19 cellular contexts compared by ENCODE assay signal in the genomic region with DNA sequence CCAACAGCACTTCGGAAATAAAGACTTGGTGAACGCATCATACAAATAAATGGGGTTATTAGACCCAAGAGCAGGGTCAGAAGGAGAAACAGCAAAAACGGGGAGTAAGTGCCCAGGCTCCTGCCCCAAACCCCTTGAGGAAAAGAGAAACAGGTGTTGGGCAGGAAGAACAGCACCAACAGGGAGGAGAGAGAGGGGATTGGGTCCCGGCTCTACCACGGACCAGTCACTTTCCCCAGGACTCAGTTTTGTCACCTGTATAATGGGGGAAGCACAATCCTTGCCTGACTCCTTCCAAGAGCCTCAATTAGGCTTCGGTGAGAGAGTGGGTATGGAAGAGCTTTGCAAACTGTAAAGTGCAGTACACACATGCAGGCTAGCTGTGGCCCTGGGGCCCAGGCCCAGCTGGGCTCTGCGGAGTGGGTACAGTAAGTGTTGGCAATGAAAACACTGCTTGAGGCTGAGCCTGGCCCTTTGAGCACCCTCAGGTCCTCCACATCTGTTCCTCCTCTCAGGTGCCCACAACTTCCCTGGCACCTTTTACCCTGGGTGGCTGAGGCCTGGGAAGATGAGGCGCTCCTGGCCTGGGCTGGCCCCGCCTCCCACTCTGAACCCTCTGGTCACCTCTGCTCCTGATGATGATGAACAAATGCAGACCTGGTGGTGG. TPM values are rescaled to one million over a fixed set of nuclear protein-coding genes. Genes with fewer than 3 reads are reported as not detected.
DNase-seq lines count a peak whose midpoint lies in the region; ATAC-seq and TF ChIP-seq lines count a peak whose summit lies in the region.
"Had no signal": no experiment of that assay in that cellular context is flagged by ENCODE, and none has a peak within 500 bp of the region (broad histone marks: within the 10 kb centered on the region; RNA-seq: fewer than 3 reads in every experiment).

No MANE protein-coding gene starts in this region.

- H3K14ac ChIP-seq in neuronal stem cell (ENCODE audit: low read length) = no peak overlapping the region

- peaks cover 4% of the 10 kb centered on the region for H3K9me3 Mint-ChIP-seq in glutamatergic neuron (ENCODE audit: unreplicated experiment)
- H3K9me3 Mint-ChIP-seq in activated CD4-positive, alpha-beta memory T cell treated with anti-CD3 and anti-CD28 coated beads, Interleukin-2, amount 10 ng/mL, durations not matched to agents 7 days and 5 days = no peaks in the 10 kb centered on the region
- H3K9me3 Mint-ChIP-seq: CD4-positive, alpha-beta T cell had no signal

- H3K36me3 ChIP-seq in HCT116 (ENCODE audit: control insufficient read depth in 1 of 2, insufficient read depth in 2 of 2, low read length in 2 of 2) (peaks cover 18 to 31% of the 10 kb centered on the region in 2 experiments; a peak in 3 of 4 replicates), neuronal stem cell (replicated peaks in 1 of 2; ENCODE audit: control insufficient read depth in 2 of 2, insufficient read depth in 2 of 2, low read length in 2 of 2) (peaks cover 6 to 40% of the 10 kb centered on the region in 2 donors), esophagus muscularis mucosa (peaks cover 0 to 4% (median 0%) of the 10 kb centered on the region in 4 donors)

- peak overlapping the region; percentile 14 for H2BK5ac ChIP-seq in neuronal stem cell (ENCODE audit: low read length)

- no peak overlapping the region for H3K4ac ChIP-seq in neuronal stem cell (ENCODE audit: low read length)

- no peaks in the 10 kb centered on the region for H3K36me3 Mint-ChIP-seq in glutamatergic neuron (ENCODE audit: unreplicated experiment)
- no peaks in the 10 kb centered on the region for H3K36me3 Mint-ChIP-seq in activated CD4-positive, alpha-beta memory T cell treated with anti-CD3 and anti-CD28 coated beads, Interleukin-2, amount 10 ng/mL, durations not matched to agents 7 days and 5 days (ENCODE audit: low read depth)

- no peak overlapping the region for H4K91ac ChIP-seq in neuronal stem cell (ENCODE audit: low read depth, low read length, poor library complexity)

- H2BK15ac ChIP-seq in neuronal stem cell (ENCODE audit: low read length) = no peak overlapping the region

- peak overlapping the region; percentile 44 for H3K18ac ChIP-seq in neuronal stem cell (ENCODE audit: low read length)

- H3K4me1 ChIP-seq in HCT116 (ENCODE audit: control insufficient read depth in 1 of 2, insufficient read depth in 2 of 2, low read length in 2 of 2) (peaks cover 0 to 7% of the 10 kb centered on the region in 2 experiments; a peak in 1 of 4 replicates), neuronal stem cell (ENCODE audit: control insufficient read depth in 2 of 2, insufficient read depth in 1 of 2, low read depth in 1 of 2, low read length in 2 of 2) (peaks cover 2 to 11% of the 10 kb centered on the region in 2 donors), esophagus muscularis mucosa (peaks cover 0 to 3% (median 0%) of the 10 kb centered on the region in 4 donors)

- TF ChIP-seq EP300 in esophagus muscularis mucosa (IDR thresholded peaks at IDR 0.05) = no peak

- H3K27ac ChIP-seq in 22Rv1 (peak overlapping the region; percentile 46), HCT116 (ENCODE audit: low read depth, low read length) (no peak overlapping the region), neuronal stem cell (replicated peaks; ENCODE audit: low read length) (no peak overlapping the region), esophagus muscularis mucosa (replicated peaks in 1 of 4) (no peak overlapping the region)
- H3K27ac ChIP-seq: GM23248, HL-60 had no signal

- H3K4me1 Mint-ChIP-seq in glutamatergic neuron (ENCODE audit: low read depth, unreplicated experiment) = no peaks in the 10 kb centered on the region
- H3K4me1 Mint-ChIP-seq in activated CD4-positive, alpha-beta memory T cell treated with anti-CD3 and anti-CD28 coated beads, Interleukin-2, amount 10 ng/mL, durations not matched to agents 7 days and 5 days = no peaks in the 10 kb centered on the region

- H2BK12ac ChIP-seq in neuronal stem cell (ENCODE audit: low read length) = no peak overlapping the region

- no peak for TF ChIP-seq RAD21 in HCT116 (IDR thresholded peaks at IDR 0.05; ENCODE audit: low read depth)

- no peak for ATAC-seq in HCT116

- H3K4me2 ChIP-seq in HCT116 (ENCODE audit: low read length) = no peak overlapping the region
- H3K4me2 ChIP-seq in neuronal stem cell (ENCODE audit: insufficient read depth, low read length, poor library complexity, severe bottlenecking) = no peak overlapping the region
- H3K4me2 ChIP-seq: SK-N-SH had no signal

- H3K4me3 ChIP-seq in HCT116 (replicated peaks in 1 of 2; ENCODE audit: low read depth in 1 of 2, low read length in 2 of 2) = no peak overlapping the region
- no peak overlapping the region for H3K4me3 ChIP-seq in neuronal stem cell (ENCODE audit: low read length in 2 of 2)
- H3K4me3 ChIP-seq in esophagus muscularis mucosa = no peak overlapping the region
- H3K4me3 ChIP-seq: GM23248 had no signal

- peak overlapping the region; percentile 64 for H2AK5ac ChIP-seq in neuronal stem cell (ENCODE audit: low read depth, low read length)

- peak overlapping the region; percentile 39 for H3K27ac Mint-ChIP-seq in glutamatergic neuron (ENCODE audit: unreplicated experiment)
- H3K27ac Mint-ChIP-seq in activated CD4-positive, alpha-beta memory T cell treated with anti-CD3 and anti-CD28 coated beads, Interleukin-2, amount 10 ng/mL, durations not matched to agents 7 days and 5 days = no peak overlapping the region
- H3K27ac Mint-ChIP-seq: CD4-positive, alpha-beta T cell had no signal

- RAD21 ChIA-PET in HCT116 (lab: Charles Lee; ENCODE audit: low non-redundant PET in 1 of 2, low total read pairs in 2 of 2, uncharacterized antibody in 2 of 2, unreplicated experiment in 2 of 2) = no interaction called here

- no peak overlapping the region for H3K9ac ChIP-seq in HCT116 (ENCODE audit: low read length)
- no peak overlapping the region for H3K9ac ChIP-seq in neuronal stem cell (ENCODE audit: low read depth, low read length, poor library complexity)
- H3K9ac ChIP-seq: GM23248, SK-N-SH had no signal

- TF ChIP-seq CTCF in 22Rv1 (IDR thresholded peaks at IDR 0.05) (no peak), HCT116 (IDR thresholded peaks at IDR 0.05 in 2 of 3, conservative IDR thresholded peaks at IDR 0.05 in 1 of 3; ENCODE audit: borderline replicate concordance in 1 of 3, insufficient read depth in 1 of 3, low read depth in 2 of 3, low read length in 2 of 3) (no peak), glutamatergic neuron (IDR thresholded peaks at IDR 0.05; ENCODE audit: partially characterized antibody, unreplicated experiment) (no peak), esophagus muscularis mucosa (IDR thresholded peaks at IDR 0.05) (no peak)

- no TSS peak for BruUV-seq in HCT116 (replicated peaks; lab: Mats Ljungman, UMichigan)

- POLR2A ChIA-PET in HCT116 (lab: Charles Lee) = no interaction called here
- POLR2A ChIA-PET in activated CD4-positive, alpha-beta memory T cell treated with anti-CD3 and anti-CD28 coated beads, Interleukin-2, amount 10 ng/mL, durations not matched to agents 7 days and 5 days (lab: Charles Lee) = interaction anchor here (1.0 to 1.7 kb wide), 2 partner anchors 8 to 10 kb away, joined by 3 to 7 read pairs; no protein-coding TSS in a partner anchor

- no peak overlapping the region for H2BK120ac ChIP-seq in neuronal stem cell (ENCODE audit: low read depth, low read length)

- intact Hi-C loops in HCT116 (cut with micrococcal nuclease) = no loop called here
- intact Hi-C loops in esophagus muscularis mucosa (cut with DNase I) = no loop called here

- H3K79me1 ChIP-seq in neuronal stem cell (ENCODE audit: low read depth, low read length) = peaks cover 3% of the 10 kb centered on the region

- TF ChIP-seq POLR2A in HCT116 (IDR thresholded peaks at IDR 0.05; ENCODE audit: borderline replicate concordance, extremely low read depth, insufficient read depth, insufficient read length) (no peak), esophagus muscularis mucosa (IDR thresholded peaks at IDR 0.05; ENCODE audit: low read depth) (no peak)

- H3K9me2 ChIP-seq in HCT116 (ENCODE audit: insufficient read depth) = no peaks in the 10 kb centered on the region
- H3K9me2 ChIP-seq: SK-N-SH had no signal

- peaks cover 3% of the 10 kb centered on the region; the same call in 1 of the 2 replicates for H3K79me2 ChIP-seq in HCT116 (ENCODE audit: insufficient read depth, low read length)

- WGBS in neuronal stem cell (ENCODE audit: extremely low coverage in 2 of 2, insufficient read length in 2 of 2, insufficient replicate concordance in 1 of 2), 2 donors = no CpG with 5 or more reads among the region's 9 CpGs
- WGBS in esophagus muscularis mucosa = 84% methylated on average over 7 of the region's 9 CpGs

- peak overlapping the region; percentile 68 for H3K23ac ChIP-seq in neuronal stem cell (ENCODE audit: low read depth, low read length, poor library complexity)

- H4K8ac ChIP-seq in neuronal stem cell (ENCODE audit: low read depth, low read length) = peak overlapping the region; percentile 83

- H3K27me3 Mint-ChIP-seq in glutamatergic neuron (ENCODE audit: unreplicated experiment) = peaks cover 4% of the 10 kb centered on the region
- no peaks in the 10 kb centered on the region for H3K27me3 Mint-ChIP-seq in activated CD4-positive, alpha-beta memory T cell treated with anti-CD3 and anti-CD28 coated beads, Interleukin-2, amount 10 ng/mL, durations not matched to agents 7 days and 5 days
- H3K27me3 Mint-ChIP-seq: CD4-positive, alpha-beta T cell had no signal

- H4K20me1 ChIP-seq in HCT116 (ENCODE audit: insufficient read depth) = no peaks in the 10 kb centered on the region

- DNase-seq in HCT116 (ENCODE audit: low read depth, low spot score) = no peak
- no peak for DNase-seq in glutamatergic neuron
- DNase-seq in neuronal stem cell (ENCODE audit: low spot score) = no peak
- DNase-seq in NCI-H69 (lab: John Stamatoyannopoulos, UW) = no peak
- no peak for DNase-seq in activated CD4-positive, alpha-beta memory T cell treated with anti-CD3 and anti-CD28 coated beads, Interleukin-2, amount 10 ng/mL, durations not matched to agents 7 days and 5 days
- DNase-seq in NCI-H226 = no peak
- no peak for DNase-seq in esophagus muscularis mucosa (ENCODE audit: extremely low spot score)
- DNase-seq: CD4-positive, alpha-beta T cell; DMS79 treated with DMSO at 0.1 percent for 48 hours; MM.1S; NCI-H1417; NCI-H2029 treated with DMSO at 0.1 percent for 48 hours; NCI-H524; OCI-M1; Right ventricle myocardium superior; SK-N-SH had no signal

- H2AFZ ChIP-seq in HCT116 (ENCODE audit: low read depth, low read length, poor library complexity, severe bottlenecking) (no peak overlapping the region), neuronal stem cell (ENCODE audit: low read length) (no peak overlapping the region)
- H2AFZ ChIP-seq: GM23248 had no signal

- no peaks in the 10 kb centered on the region for H3K9me3 ChIP-seq in HCT116 (ENCODE audit: control insufficient read depth in 1 of 2, insufficient read depth in 1 of 2, low read depth in 1 of 2, low read length in 2 of 2)
- no peaks in the 10 kb centered on the region for H3K9me3 ChIP-seq in neuronal stem cell (replicated peaks in 1 of 2; ENCODE audit: control insufficient read depth in 2 of 2, insufficient read depth in 1 of 2, low read depth in 1 of 2, low read length in 2 of 2)
- no peaks in the 10 kb centered on the region for H3K9me3 ChIP-seq in esophagus muscularis mucosa
- H3K9me3 ChIP-seq: SK-N-SH had no signal

- no peak overlapping the region for H3K4me3 Mint-ChIP-seq in glutamatergic neuron (ENCODE audit: unreplicated experiment)
- H3K4me3 Mint-ChIP-seq in activated CD4-positive, alpha-beta memory T cell treated with anti-CD3 and anti-CD28 coated beads, Interleukin-2, amount 10 ng/mL, durations not matched to agents 7 days and 5 days = no peak overlapping the region
- H3K4me3 Mint-ChIP-seq: CD4-positive, alpha-beta T cell had no signal

- H3K27me3 ChIP-seq in HCT116 (ENCODE audit: insufficient read depth, low read length) = no peaks in the 10 kb centered on the region
- no peaks in the 10 kb centered on the region for H3K27me3 ChIP-seq in neuronal stem cell (ENCODE audit: control insufficient read depth in 3 of 3, insufficient read depth in 3 of 3, low read depth in 1 of 3, low read length in 3 of 3)
- no peaks in the 10 kb centered on the region for H3K27me3 ChIP-seq in esophagus muscularis mucosa

- CTCF ChIA-PET in HCT116 (lab: Charles Lee) = interaction anchor here (0.8 to 2.8 kb wide), 6 partner anchors 9 to 59 kb away, joined by 3 to 23 read pairs (median 8); partner anchors contain the start of gene SLC29A2
- CTCF ChIA-PET in activated CD4-positive, alpha-beta memory T cell treated with anti-CD3 and anti-CD28 coated beads, Interleukin-2, amount 10 ng/mL, durations not matched to agents 7 days and 5 days (lab: Charles Lee) = interaction anchor here (1.0 to 5.6 kb wide), 6 partner anchors 10 to 27 kb away, joined by 4 to 35 read pairs (median 6); partner anchors contain the start of gene RIN1

RNA-seq across cellular contexts. Expression of gene SLC29A2, which starts 8.9 kb away (rescaled TPM):
- total RNA-seq in HCT116 (2021; ENCODE audit: unreplicated experiment) (39.7 TPM), glutamatergic neuron (ENCODE audit: unreplicated experiment) (2.8 TPM), esophagus muscularis mucosa (1 to 10 TPM in 3 of 4 donors, under 1 TPM in 1; 0.50 to 3.6 (median 1.7) TPM)
- 24.1 and 26.8 TPM in 2 replicates for polyA plus RNA-seq in HCT116 (2012)
- polyA plus RNA-seq in neuronal stem cell (2013, experiment 1 of 2) = 36.9 TPM
- 36.4 TPM for polyA plus RNA-seq in neuronal stem cell (2013, experiment 2 of 2)
- 1 to 10 TPM; 8.4 to 9.0 TPM for total RNA-seq in activated CD4-positive, alpha-beta memory T cell treated with anti-CD3 and anti-CD28 coated beads, Interleukin-2, amount 10 ng/mL, durations not matched to agents 7 days and 5 days
- total RNA-seq: GM23248 had no signal
- polyA plus RNA-seq: GM23248 had no signal

RNA-seq across cellular contexts. Expression of gene B4GAT1, which starts 15.2 kb away (rescaled TPM):
- 6.7 TPM for total RNA-seq in HCT116 (2021; ENCODE audit: unreplicated experiment)
- polyA plus RNA-seq in HCT116 (2012) = 4.6 and 6.1 TPM in 2 replicates
- 42.7 TPM for total RNA-seq in glutamatergic neuron (ENCODE audit: unreplicated experiment)
- 31.8 TPM for polyA plus RNA-seq in neuronal stem cell (2013, experiment 1 of 2)
- 30.8 TPM for polyA plus RNA-seq in neuronal stem cell (2013, experiment 2 of 2)
- 1 to 10 TPM; 8.4 to 8.7 TPM for total RNA-seq in activated CD4-positive, alpha-beta memory T cell treated with anti-CD3 and anti-CD28 coated beads, Interleukin-2, amount 10 ng/mL, durations not matched to agents 7 days and 5 days
- total RNA-seq in esophagus muscularis mucosa = 10 to 100 TPM; 32.0 to 71.4 (median 50.0) TPM

RNA-seq across cellular contexts. Expression of gene BRMS1, which starts 17.7 kb away (rescaled TPM):
- total RNA-seq in HCT116 (2021; ENCODE audit: unreplicated experiment) = 42.1 TPM
- 32.8 and 37.7 TPM in 2 replicates for polyA plus RNA-seq in HCT116 (2012)
- 44.0 TPM for total RNA-seq in glutamatergic neuron (ENCODE audit: unreplicated experiment)
- polyA plus RNA-seq in neuronal stem cell (2013, experiment 1 of 2) = 23.5 TPM
- 21.8 TPM for polyA plus RNA-seq in neuronal stem cell (2013, experiment 2 of 2)
- 10 to 100 TPM; 39.7 to 40.4 TPM for total RNA-seq in activated CD4-positive, alpha-beta memory T cell treated with anti-CD3 and anti-CD28 coated beads, Interleukin-2, amount 10 ng/mL, durations not matched to agents 7 days and 5 days
- 10 to 100 TPM; 22.8 to 35.1 (median 34.1) TPM for total RNA-seq in esophagus muscularis mucosa

RNA-seq across cellular contexts. Expression of gene RIN1, which starts 26.4 kb away (rescaled TPM):
- total RNA-seq in HCT116 (2021; ENCODE audit: unreplicated experiment) (38.7 TPM), glutamatergic neuron (ENCODE audit: unreplicated experiment) (1.9 TPM), esophagus muscularis mucosa (1 to 10 TPM; 3.1 to 6.6 (median 4.5) TPM)
- polyA plus RNA-seq in HCT116 (2012) = 39.8 and 41.0 TPM in 2 replicates
- 2.4 TPM for polyA plus RNA-seq in neuronal stem cell (2013, experiment 1 of 2)
- 2.1 TPM for polyA plus RNA-seq in neuronal stem cell (2013, experiment 2 of 2)
- total RNA-seq in activated CD4-positive, alpha-beta memory T cell treated with anti-CD3 and anti-CD28 coated beads, Interleukin-2, amount 10 ng/mL, durations not matched to agents 7 days and 5 days = under 1 TPM; 0.43 to 0.73 TPM

RNA-seq across cellular contexts. Expression of gene CD248, which starts 45.8 kb away (rescaled TPM):
- total RNA-seq in HCT116 (2021; ENCODE audit: unreplicated experiment) (0.32 TPM), glutamatergic neuron (ENCODE audit: unreplicated experiment) (11.4 TPM), esophagus muscularis mucosa (10 to 100 TPM; 23.0 to 83.8 (median 33.0) TPM)
- not detected in 2 replicates for polyA plus RNA-seq in HCT116 (2012)
- 3.3 TPM for polyA plus RNA-seq in neuronal stem cell (2013, experiment 1 of 2)
- polyA plus RNA-seq in neuronal stem cell (2013, experiment 2 of 2) = 3.2 TPM
- total RNA-seq in activated CD4-positive, alpha-beta memory T cell treated with anti-CD3 and anti-CD28 coated beads, Interleukin-2, amount 10 ng/mL, durations not matched to agents 7 days and 5 days = not detected
